1 cellular context compared by ENCODE assay signal in genomic region chr3:65924762-65925161, GRCh38.
TF ChIP-seq lines count a peak whose summit lies in the region.

No MANE protein-coding gene starts in this region.

TF ChIP-seq in HEK293, 187 proteins besides CTCF, POLR2A, EP300 and RAD21 (continued from another document):
- TF ChIP-seq ZNF239 (tag by site-specific recombination; IDR thresholded peaks at IDR 0.05): no peak
- no peak for TF ChIP-seq ZNF24 (tag by site-specific recombination; IDR thresholded peaks at IDR 0.05)
- peak; percentile 42; the same call in 1 of the 2 replicates for TF ChIP-seq HIC1 (tag by site-specific recombination; IDR thresholded peaks at IDR 0.05)
- no peak for TF ChIP-seq ZBTB10 (tag by site-specific recombination; IDR thresholded peaks at IDR 0.05)
- no peak for TF ChIP-seq ZNF391 (tag by site-specific recombination; IDR thresholded peaks at IDR 0.05; ENCODE audit: borderline replicate concordance, low read depth)
- peak; percentile 74 for TF ChIP-seq GLI2 (tag by site-specific recombination; IDR thresholded peaks at IDR 0.05; ENCODE audit: borderline replicate concordance, low read depth)
- 0 out of 2 replicates have a peak, but pooled peaks have one; percentile 29 for TF ChIP-seq ZEB2 (tag by site-specific recombination; IDR thresholded peaks at IDR 0.05)
- TF ChIP-seq ZNF341 (tag by site-specific recombination; IDR thresholded peaks at IDR 0.05; ENCODE audit: low read depth): no peak
- no peak for TF ChIP-seq ZNF555 (tag by site-specific recombination; conservative IDR thresholded peaks at IDR 0.05)
- TF ChIP-seq BCL11B (tag by site-specific recombination; IDR thresholded peaks at IDR 0.05; ENCODE audit: low read depth): no peak
- no peak for TF ChIP-seq ZNF768 (tag by site-specific recombination; IDR thresholded peaks at IDR 0.05)
- no peak for TF ChIP-seq ZNF155 (tag by site-specific recombination; IDR thresholded peaks at IDR 0.05)
- TF ChIP-seq ZBTB7A (tag by site-specific recombination; IDR thresholded peaks at IDR 0.05; ENCODE audit: low read depth): no peak
- TF ChIP-seq, protein P1, sequence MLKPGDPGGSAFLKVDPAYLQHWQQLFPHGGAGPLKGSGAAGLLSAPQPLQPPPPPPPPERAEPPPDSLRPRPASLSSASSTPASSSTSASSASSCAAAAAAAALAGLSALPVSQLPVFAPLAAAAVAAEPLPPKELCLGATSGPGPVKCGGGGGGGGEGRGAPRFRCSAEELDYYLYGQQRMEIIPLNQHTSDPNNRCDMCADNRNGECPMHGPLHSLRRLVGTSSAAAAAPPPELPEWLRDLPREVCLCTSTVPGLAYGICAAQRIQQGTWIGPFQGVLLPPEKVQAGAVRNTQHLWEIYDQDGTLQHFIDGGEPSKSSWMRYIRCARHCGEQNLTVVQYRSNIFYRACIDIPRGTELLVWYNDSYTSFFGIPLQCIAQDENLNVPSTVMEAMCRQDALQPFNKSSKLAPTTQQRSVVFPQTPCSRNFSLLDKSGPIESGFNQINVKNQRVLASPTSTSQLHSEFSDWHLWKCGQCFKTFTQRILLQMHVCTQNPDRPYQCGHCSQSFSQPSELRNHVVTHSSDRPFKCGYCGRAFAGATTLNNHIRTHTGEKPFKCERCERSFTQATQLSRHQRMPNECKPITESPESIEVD (tag by site-specific recombination; IDR thresholded peaks at IDR 0.05): peak; percentile 88
- no peak for TF ChIP-seq PRDM10 (tag by site-specific recombination; IDR thresholded peaks at IDR 0.05)
- peak; percentile 88 for TF ChIP-seq ZNF843 (tag by site-specific recombination; IDR thresholded peaks at IDR 0.05)
- no peak for TF ChIP-seq ZNF585B (tag by site-specific recombination; IDR thresholded peaks at IDR 0.05)
- TF ChIP-seq ZFP3 (tag by site-specific recombination; IDR thresholded peaks at IDR 0.05; ENCODE audit: low read depth): no peak
- peak; percentile 34; the same call in 1 of the 2 replicates for TF ChIP-seq ZNF629 (tag by site-specific recombination; IDR thresholded peaks at IDR 0.05)
- TF ChIP-seq ZNF394 (tag by site-specific recombination; IDR thresholded peaks at IDR 0.05; ENCODE audit: borderline replicate concordance): no peak
- TF ChIP-seq, protein P2, sequence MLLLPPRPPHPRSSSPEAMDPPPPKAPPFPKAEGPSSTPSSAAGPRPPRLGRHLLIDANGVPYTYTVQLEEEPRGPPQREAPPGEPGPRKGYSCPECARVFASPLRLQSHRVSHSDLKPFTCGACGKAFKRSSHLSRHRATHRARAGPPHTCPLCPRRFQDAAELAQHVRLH (tag by site-specific recombination; IDR thresholded peaks at IDR 0.05): peak; percentile 60; the same call in 1 of the 2 replicates
- no peak for TF ChIP-seq ZNF121 (tag by site-specific recombination; IDR thresholded peaks at IDR 0.05)
- TF ChIP-seq ZNF776 (tag by site-specific recombination; IDR thresholded peaks at IDR 0.05; ENCODE audit: borderline replicate concordance): no peak
- no peak for TF ChIP-seq ZNF561 (tag by site-specific recombination; IDR thresholded peaks at IDR 0.05; ENCODE audit: borderline replicate concordance)
- TF ChIP-seq YY1 (tag by site-specific recombination; IDR thresholded peaks at IDR 0.05): 0 out of 2 replicates have a peak, but pooled peaks have one; percentile 25
- TF ChIP-seq ZNF473 (tag by site-specific recombination; IDR thresholded peaks at IDR 0.05): no peak
- peak; percentile 28; the same call in 1 of the 2 replicates for TF ChIP-seq ZNF18 (tag by site-specific recombination; IDR thresholded peaks at IDR 0.05)
- no peak for TF ChIP-seq ZNF837 (tag by site-specific recombination; IDR thresholded peaks at IDR 0.05)
- TF ChIP-seq ZSCAN30 (tag by site-specific recombination; IDR thresholded peaks at IDR 0.05): no peak
- no peak for TF ChIP-seq ZNF548 (tag by site-specific recombination; IDR thresholded peaks at IDR 0.05)
- TF ChIP-seq OSR2 (tag by site-specific recombination; IDR thresholded peaks at IDR 0.05): peak; percentile 66
- TF ChIP-seq ZNF146 (tag by site-specific recombination; IDR thresholded peaks at IDR 0.05): no peak
- no peak for TF ChIP-seq ZNF623 (tag by site-specific recombination; IDR thresholded peaks at IDR 0.05)
- TF ChIP-seq GFI1B (tag by site-specific recombination; IDR thresholded peaks at IDR 0.05): no peak
- peak; percentile 89 for TF ChIP-seq FEZF1 (tag by site-specific recombination; IDR thresholded peaks at IDR 0.05)
- no peak for TF ChIP-seq ZNF510 (tag by site-specific recombination; IDR thresholded peaks at IDR 0.05; ENCODE audit: insufficient replicate concordance)
- TF ChIP-seq, protein P3, sequence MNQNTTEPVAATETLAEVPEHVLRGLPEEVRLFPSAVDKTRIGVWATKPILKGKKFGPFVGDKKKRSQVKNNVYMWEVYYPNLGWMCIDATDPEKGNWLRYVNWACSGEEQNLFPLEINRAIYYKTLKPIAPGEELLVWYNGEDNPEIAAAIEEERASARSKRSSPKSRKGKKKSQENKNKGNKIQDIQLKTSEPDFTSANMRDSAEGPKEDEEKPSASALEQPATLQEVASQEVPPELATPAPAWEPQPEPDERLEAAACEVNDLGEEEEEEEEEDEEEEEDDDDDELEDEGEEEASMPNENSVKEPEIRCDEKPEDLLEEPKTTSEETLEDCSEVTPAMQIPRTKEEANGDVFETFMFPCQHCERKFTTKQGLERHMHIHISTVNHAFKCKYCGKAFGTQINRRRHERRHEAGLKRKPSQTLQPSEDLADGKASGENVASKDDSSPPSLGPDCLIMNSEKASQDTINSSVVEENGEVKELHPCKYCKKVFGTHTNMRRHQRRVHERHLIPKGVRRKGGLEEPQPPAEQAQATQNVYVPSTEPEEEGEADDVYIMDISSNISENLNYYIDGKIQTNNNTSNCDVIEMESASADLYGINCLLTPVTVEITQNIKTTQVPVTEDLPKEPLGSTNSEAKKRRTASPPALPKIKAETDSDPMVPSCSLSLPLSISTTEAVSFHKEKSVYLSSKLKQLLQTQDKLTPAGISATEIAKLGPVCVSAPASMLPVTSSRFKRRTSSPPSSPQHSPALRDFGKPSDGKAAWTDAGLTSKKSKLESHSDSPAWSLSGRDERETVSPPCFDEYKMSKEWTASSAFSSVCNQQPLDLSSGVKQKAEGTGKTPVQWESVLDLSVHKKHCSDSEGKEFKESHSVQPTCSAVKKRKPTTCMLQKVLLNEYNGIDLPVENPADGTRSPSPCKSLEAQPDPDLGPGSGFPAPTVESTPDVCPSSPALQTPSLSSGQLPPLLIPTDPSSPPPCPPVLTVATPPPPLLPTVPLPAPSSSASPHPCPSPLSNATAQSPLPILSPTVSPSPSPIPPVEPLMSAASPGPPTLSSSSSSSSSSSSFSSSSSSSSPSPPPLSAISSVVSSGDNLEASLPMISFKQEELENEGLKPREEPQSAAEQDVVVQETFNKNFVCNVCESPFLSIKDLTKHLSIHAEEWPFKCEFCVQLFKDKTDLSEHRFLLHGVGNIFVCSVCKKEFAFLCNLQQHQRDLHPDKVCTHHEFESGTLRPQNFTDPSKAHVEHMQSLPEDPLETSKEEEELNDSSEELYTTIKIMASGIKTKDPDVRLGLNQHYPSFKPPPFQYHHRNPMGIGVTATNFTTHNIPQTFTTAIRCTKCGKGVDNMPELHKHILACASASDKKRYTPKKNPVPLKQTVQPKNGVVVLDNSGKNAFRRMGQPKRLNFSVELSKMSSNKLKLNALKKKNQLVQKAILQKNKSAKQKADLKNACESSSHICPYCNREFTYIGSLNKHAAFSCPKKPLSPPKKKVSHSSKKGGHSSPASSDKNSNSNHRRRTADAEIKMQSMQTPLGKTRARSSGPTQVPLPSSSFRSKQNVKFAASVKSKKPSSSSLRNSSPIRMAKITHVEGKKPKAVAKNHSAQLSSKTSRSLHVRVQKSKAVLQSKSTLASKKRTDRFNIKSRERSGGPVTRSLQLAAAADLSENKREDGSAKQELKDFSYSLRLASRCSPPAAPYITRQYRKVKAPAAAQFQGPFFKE (tag by site-specific recombination; IDR thresholded peaks at IDR 0.05; ENCODE audit: borderline replicate concordance): no peak
- peak; percentile 94 for TF ChIP-seq ZIC2 (tag by site-specific recombination; IDR thresholded peaks at IDR 0.05)
- TF ChIP-seq ZNF302 (tag by site-specific recombination; IDR thresholded peaks at IDR 0.05; ENCODE audit: low read depth): no peak
